1 cellular context compared by ENCODE assay signal in the genomic region with DNA sequence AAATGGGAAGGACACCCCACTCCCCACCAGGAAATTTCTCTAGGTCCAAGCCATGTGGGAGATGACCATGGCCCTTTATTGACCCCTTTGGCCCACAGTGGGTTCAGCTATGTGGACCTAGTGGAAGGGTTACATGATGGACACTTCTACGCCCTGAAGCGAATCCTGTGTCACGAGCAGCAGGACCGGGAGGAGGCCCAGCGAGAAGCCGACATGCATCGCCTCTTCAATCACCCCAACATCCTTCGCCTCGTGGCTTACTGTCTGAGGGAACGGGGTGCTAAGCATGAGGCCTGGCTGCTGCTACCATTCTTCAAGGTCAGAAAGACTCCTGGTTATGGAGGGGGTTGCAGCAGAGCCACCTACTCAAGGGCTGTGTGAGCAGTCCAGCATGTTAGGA.
TF ChIP-seq lines count a peak whose summit lies in the region.

No MANE protein-coding gene starts in this region.

TF ChIP-seq in GM12878, 131 proteins besides CTCF, POLR2A, EP300 and RAD21:
- TF ChIP-seq SREBF1 (IDR thresholded peaks at IDR 0.05; ENCODE audit: low read length): no peak
- no peak for TF ChIP-seq POLR2AphosphoS2 (IDR thresholded peaks at IDR 0.05; ENCODE audit: low read depth, low read length)
- TF ChIP-seq JUNB (IDR thresholded peaks at IDR 0.05): no peak
- no peak for TF ChIP-seq MTA2 (IDR thresholded peaks at IDR 0.05; ENCODE audit: low read depth)
- TF ChIP-seq BCL11A (IDR thresholded peaks at IDR 0.05; ENCODE audit: low read depth, low read length): no peak
- TF ChIP-seq TCF7 (IDR thresholded peaks at IDR 0.05; ENCODE audit: borderline replicate concordance): no peak
- TF ChIP-seq RUNX3 (IDR thresholded peaks at IDR 0.05; ENCODE audit: low read length): no peak
- TF ChIP-seq, protein P1, sequence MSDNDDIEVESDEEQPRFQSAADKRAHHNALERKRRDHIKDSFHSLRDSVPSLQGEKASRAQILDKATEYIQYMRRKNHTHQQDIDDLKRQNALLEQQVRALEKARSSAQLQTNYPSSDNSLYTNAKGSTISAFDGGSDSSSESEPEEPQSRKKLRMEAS (IDR thresholded peaks at IDR 0.05; ENCODE audit: low read depth, low read length): no peak
- no peak for TF ChIP-seq MEF2B (IDR thresholded peaks at IDR 0.05; ENCODE audit: partially characterized antibody, poor library complexity, severe bottlenecking)
- TF ChIP-seq NFXL1 (IDR thresholded peaks at IDR 0.05; ENCODE audit: borderline replicate concordance): no peak
- TF ChIP-seq NR2C2 (IDR thresholded peaks at IDR 0.05; ENCODE audit: borderline replicate concordance, control insufficient read depth, insufficient read length, low read depth): no peak
